In the genomic region with DNA sequence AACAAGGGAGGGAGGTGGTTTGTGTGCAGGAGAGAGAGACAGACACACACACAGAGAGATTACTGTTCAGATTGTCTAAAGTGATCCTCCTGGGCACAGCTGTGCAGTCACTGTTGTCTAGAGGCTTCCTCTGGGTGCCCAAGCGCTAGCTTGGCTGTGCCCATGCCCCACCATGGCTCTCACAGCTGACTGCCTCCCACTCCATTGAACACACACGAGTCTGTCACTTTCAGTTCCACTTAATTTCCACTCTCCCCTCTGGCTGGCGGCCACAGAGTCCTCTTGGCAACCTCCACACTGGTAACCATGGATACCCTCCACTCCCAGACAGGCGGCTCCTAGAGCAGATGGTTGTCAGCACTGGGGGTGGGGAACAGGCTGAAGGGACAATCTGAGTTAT, we compare ENCODE assay signal across 8 cellular contexts. TPM values are rescaled to one million over a fixed set of nuclear protein-coding genes. Genes with fewer than 3 reads are reported as not detected.
DNase-seq lines count a peak whose midpoint lies in the region; ATAC-seq and TF ChIP-seq lines count a peak whose summit lies in the region.

No MANE protein-coding gene starts in this region.

- peaks cover 10% of the 10 kb centered on the region for H3K4me1 ChIP-seq in body of pancreas

- H3K4me3 ChIP-seq in body of pancreas: no peak overlapping the region

- peak; percentile 97 for DNase-seq in G401 (ENCODE audit: low spot score)
- peak; percentile 79 for DNase-seq in NCI-H2196 treated with DMSO at 0.1 percent for 48 hours (lab: John Stamatoyannopoulos, UW; ENCODE audit: unreplicated experiment)
- DNase-seq in body of pancreas: peak; percentile 54 to 82 (median 70)
- peak; percentile 69 for DNase-seq in islet precursor cell
- peak in 48 of 49 donors; percentile 19 to 91 (median 73) for DNase-seq in substantia nigra (lab: John Stamatoyannopoulos, UW)
- DNase-seq in immature natural killer cell: no peak
- no peak for DNase-seq in type B pancreatic cell (ENCODE audit: extremely low spot score, unreplicated experiment)

- no peaks in the 10 kb centered on the region for H3K36me3 ChIP-seq in body of pancreas (replicated peaks in 1 of 2; ENCODE audit: insufficient read depth in 1 of 2, low read depth in 2 of 2)

- H3K27me3 Mint-ChIP-seq in immature natural killer cell (ENCODE audit: low read depth in 3 of 3): peaks cover 0 to 9% (median 3%) of the 10 kb centered on the region in 3 donors
- peaks cover 5% of the 10 kb centered on the region for H3K27me3 Mint-ChIP-seq in type B pancreatic cell

- no peaks in the 10 kb centered on the region for H3K9me3 ChIP-seq in body of pancreas

- no peak overlapping the region for H3K4me3 Mint-ChIP-seq in immature natural killer cell
- H3K4me3 Mint-ChIP-seq in type B pancreatic cell: no peak overlapping the region

- H3K27ac ChIP-seq in body of pancreas (no peak overlapping the region), substantia nigra (ENCODE audit: low read depth, low read length, poor library complexity, severe bottlenecking) (no peak overlapping the region)

- no peaks in the 10 kb centered on the region for H3K9me3 Mint-ChIP-seq in immature natural killer cell
- H3K9me3 Mint-ChIP-seq in type B pancreatic cell: no peaks in the 10 kb centered on the region

- H3K4me1 Mint-ChIP-seq in immature natural killer cell: no peaks in the 10 kb centered on the region
- H3K4me1 Mint-ChIP-seq in type B pancreatic cell (ENCODE audit: unreplicated experiment): peaks cover 16% of the 10 kb centered on the region

- H3K27ac Mint-ChIP-seq in immature natural killer cell (no peak overlapping the region), type B pancreatic cell (no peak overlapping the region)

- TF ChIP-seq CTCF in body of pancreas (IDR thresholded peaks at IDR 0.05) (no peak), type B pancreatic cell (conservative IDR thresholded peaks at IDR 0.05) (no peak)

- intact Hi-C loops in body of pancreas (cut with DNase I): no loop called here

- TF ChIP-seq POLR2A in body of pancreas (IDR thresholded peaks at IDR 0.05): no peak

- in situ Hi-C loops in G401 (cut with HindIII; ENCODE audit: low sequenced_read_pairs): no loop called here

- ATAC-seq in body of pancreas (peak; percentile 79), HG02852 (IDR thresholded peaks at IDR 0.05; ENCODE audit: unreplicated experiment) (no peak)

- H3K36me3 Mint-ChIP-seq in immature natural killer cell (no peaks in the 10 kb centered on the region), type B pancreatic cell (no peaks in the 10 kb centered on the region)

- H3K27me3 ChIP-seq in body of pancreas: no peaks in the 10 kb centered on the region

- WGBS in body of pancreas, 2 donors: 12 to 20% methylated on average over 4 of the region's 4 CpGs

RNA-seq across cellular contexts. Expression of a gene that starts 29.1 kb away (rescaled TPM):
- total RNA-seq in G401 (2014; rRNA removed; shearing (Covaris generic)): 1.6 TPM in 1 of 2 replicates, not detected in the other
- total RNA-seq in body of pancreas (1 to 10 TPM; 2.6 to 3.4 TPM), type B pancreatic cell (ENCODE audit: low replicate concordance) (4.3 and 30.5 TPM in 2 replicates)
- not detected for polyA plus RNA-seq in immature natural killer cell

Comparison
In these comparisons a context has a peak if more than half of its experiments do, and no peak if none do; other contexts are left out.
1. DNase-seq: peak in G401 (single experiment), NCI-H2196 treated with DMSO at 0.1 percent for 48 hours (single experiment), body of pancreas (4 of 4), islet precursor cell (single experiment) and substantia nigra (48 of 49); none in immature natural killer cell (0 of 3) and type B pancreatic cell (single experiment).